In genomic region chr6:32954212-32954745, GRCh38 we compare ENCODE assay signal across 20 cellular contexts. TPM values are rescaled to one million over a fixed set of nuclear protein-coding genes. Genes with fewer than 3 reads are reported as not detected.
DNase-seq lines count a peak whose midpoint lies in the region; ATAC-seq, FAIRE-seq and TF ChIP-seq lines count a peak whose summit lies in the region.
"Had no signal": no experiment of that assay in that cellular context is flagged by ENCODE, and none has a peak within 500 bp of the region (broad histone marks: within the 10 kb centered on the region; RNA-seq: fewer than 3 reads in every experiment).

No MANE protein-coding gene starts in this region.

- H3K36me3 ChIP-seq in HepG2 (replicated peaks in 1 of 2; ENCODE audit: control insufficient read depth in 1 of 2, insufficient read depth in 2 of 2, low read length in 2 of 2), result no peaks in the 10 kb centered on the region

- FAIRE-seq in HepG2 (lab: Jason Lieb, UNC), result no peak
- FAIRE-seq: endometrium had no signal

- no peak overlapping the region for H3K4me3 ChIP-seq in HepG2 (replicated peaks in 1 of 3; ENCODE audit: insufficient read depth in 1 of 3, low read depth in 2 of 3, low read length in 3 of 3)
- H3K4me3 ChIP-seq: heart right ventricle, lower lobe of right lung, testis had no signal

- no peaks in the 10 kb centered on the region for H3K79me2 ChIP-seq in HepG2 (ENCODE audit: insufficient read depth, low read length)

- in situ Hi-C loops in HepG2 (cut with HindIII; ENCODE audit: extremely low pct_ligation_motif_present, low pct_unique_long_range_greater_than_20kb), result loop anchor here (25.0 kb wide), 1 partner anchor 1042 kb away; the partner anchor contains the start of gene ZBTB12

- H3K36me3 Mint-ChIP-seq in CD14-positive monocyte (peaks cover 21% of the 10 kb centered on the region in 2 donors), memory B cell (peaks cover 16% of the 10 kb centered on the region), chondrocyte (ENCODE audit: low read depth) (peaks cover 3% of the 10 kb centered on the region)
- H3K36me3 Mint-ChIP-seq: T-cell had no signal

- H3K4me3 Mint-ChIP-seq in CD14-positive monocyte (no peak overlapping the region), memory B cell (peak overlapping the region; percentile 99), chondrocyte (ENCODE audit: unreplicated experiment) (no peak overlapping the region)
- H3K4me3 Mint-ChIP-seq: CD8-positive, alpha-beta T cell had no signal

- ATAC-seq in memory B cell (ENCODE audit: low read depth) (no peak), HepG2 (no peak)
- ATAC-seq: CD8-positive, alpha-beta T cell; heart right ventricle; lower lobe of right lung; right cardiac atrium had no signal

- H3K4me1 ChIP-seq in HepG2 (ENCODE audit: insufficient read depth, low read length), result peaks cover 12% of the 10 kb centered on the region
- H3K4me1 ChIP-seq: testis had no signal

- peaks cover 0 to 1% (median 0%) of the 10 kb centered on the region in 3 donors for H3K27me3 Mint-ChIP-seq in CD14-positive monocyte (ENCODE audit: low read depth in 3 of 3)
- H3K27me3 Mint-ChIP-seq in memory B cell, result no peaks in the 10 kb centered on the region
- no peaks in the 10 kb centered on the region for H3K27me3 Mint-ChIP-seq in chondrocyte (ENCODE audit: low read depth)
- H3K27me3 Mint-ChIP-seq: activated CD4-positive, alpha-beta T cell treated with anti-CD3 and anti-CD28 coated beads, Interleukin-2, amount 10 ng/mL, durations not matched to agents 24 days and 14 days; T-cell had no signal

- no peak overlapping the region for H3K9ac ChIP-seq in HepG2 (ENCODE audit: insufficient read depth, low read depth, low read length)

- POLR2A ChIA-PET in HepG2 (lab: Yijun Ruan, JAX), result interaction anchor here (1.0 to 8.9 kb wide), 4 partner anchors 12 to 116 kb away, joined by 3 to 202 read pairs (median 9); partner anchors contain the start of genes BRD2 and TAP2

- intact Hi-C loops in CD14-positive monocyte (cut with micrococcal nuclease) (no loop called here), HepG2 (cut with micrococcal nuclease; ENCODE audit: unreplicated experiment) (no loop called here)

- peaks cover 58% of the 10 kb centered on the region for H3K4me1 Mint-ChIP-seq in CD14-positive monocyte
- peaks cover 64% of the 10 kb centered on the region for H3K4me1 Mint-ChIP-seq in memory B cell
- H3K4me1 Mint-ChIP-seq in chondrocyte (ENCODE audit: low read depth), result peaks cover 10% of the 10 kb centered on the region

- H3K9me3 ChIP-seq in HepG2 (ENCODE audit: low read length), result no peaks in the 10 kb centered on the region
- H3K9me3 ChIP-seq: heart right ventricle, lower lobe of right lung, testis had no signal

- no TSS peak for BruUV-seq in HepG2 (replicated peaks; lab: Mats Ljungman, UMichigan)

- H3K9me3 Mint-ChIP-seq in CD14-positive monocyte (no peaks in the 10 kb centered on the region), memory B cell (no peaks in the 10 kb centered on the region), chondrocyte (ENCODE audit: low read depth) (no peaks in the 10 kb centered on the region)
- H3K9me3 Mint-ChIP-seq: activated CD4-positive, alpha-beta T cell treated with anti-CD3 and anti-CD28 coated beads, Interleukin-2, amount 10 ng/mL, durations not matched to agents 24 days and 14 days; CD8-positive, alpha-beta T cell; T-cell had no signal

- H3K27me3 ChIP-seq in HepG2 (ENCODE audit: control insufficient read depth in 1 of 2, insufficient read depth in 2 of 2, low read length in 2 of 2), result peaks cover 1 to 8% of the 10 kb centered on the region in 2 experiments; a peak in 2 of 5 replicates
- H3K27me3 ChIP-seq: heart right ventricle, testis had no signal

- H2AFZ ChIP-seq in HepG2 (ENCODE audit: low read length), result no peak overlapping the region

- no peaks in the 10 kb centered on the region for H4K20me1 ChIP-seq in HepG2 (ENCODE audit: insufficient read depth, low read length)

- H3K27ac Mint-ChIP-seq in CD14-positive monocyte (peak overlapping the region in 5 of 7 donors; percentile 21 to 98 (median 97)), memory B cell (peak overlapping the region; percentile 99), chondrocyte (ENCODE audit: unreplicated experiment) (no peak overlapping the region)

- TF ChIP-seq POLR2A in HepG2 (IDR thresholded peaks at IDR 0.05; ENCODE audit: insufficient read depth in 1 of 2, low read depth in 2 of 2, low read length in 2 of 2), result no peak

- CTCF ChIA-PET in HepG2 (lab: Yijun Ruan, JAX; ENCODE audit: low intra/inter-chr PET ratio, low total read pairs), result no interaction called here

- no peak for DNase-seq in CD14-positive monocyte (ENCODE audit: low spot score)
- DNase-seq in MV-4-11 (lab: John Stamatoyannopoulos, UW), result peak; percentile 42
- DNase-seq in memory B cell (ENCODE audit: low spot score in 2 of 2), result no peak
- no peak for DNase-seq in chondrocyte (ENCODE audit: low spot score)
- no peak for DNase-seq in HepG2 (ENCODE audit: low spot score)
- DNase-seq in SK-N-DZ (ENCODE audit: low spot score), result no peak
- DNase-seq: activated CD8-positive, alpha-beta memory T cell treated with anti-CD3 and anti-CD28 coated beads, Interleukin-2, amount 50 U/mL, for 48 hours; heart right ventricle; KG1; lower lobe of right lung; NCI-H1092; NCI-H2081 treated with DMSO at 0.1 percent for 48 hours; right cardiac atrium; Right ventricle myocardium superior; testis had no signal

- no peak for TF ChIP-seq CTCF in CD14-positive monocyte (IDR thresholded peaks at IDR 0.05)
- no peak for TF ChIP-seq CTCF in chondrocyte (IDR thresholded peaks at IDR 0.05)
- TF ChIP-seq CTCF in HepG2 (CRISPR knock-in tag; IDR thresholded peaks at IDR 0.05), result no peak

- no peak overlapping the region for H3K4me2 ChIP-seq in HepG2 (ENCODE audit: low read depth, low read length)

- no peak for TF ChIP-seq EP300 in HepG2 (IDR thresholded peaks at IDR 0.05; ENCODE audit: low read depth in 2 of 2, low read length in 2 of 2)
- no peak for TF ChIP-seq EP300 in HepG2 (CRISPR knock-in tag; IDR thresholded peaks at IDR 0.05; ENCODE audit: borderline replicate concordance)

- TF ChIP-seq RAD21 in HepG2 (CRISPR knock-in tag; IDR thresholded peaks at IDR 0.05), result no peak

- H3K27ac ChIP-seq in HepG2 (ENCODE audit: extremely low read length, insufficient read depth, low read length), result no peak overlapping the region
- H3K27ac ChIP-seq: testis had no signal

- WGBS in HepG2 (ENCODE audit: low lambda C conversion rate), result 63% methylated on average over 4 of the region's 4 CpGs

RNA-seq across cellular contexts. Expression of gene HLA-DMA, which starts 1.4 kb away (rescaled TPM):
- polyA plus RNA-seq in CD14-positive monocyte (100 to 1,000 TPM; 434 to 526 TPM), HepG2 (2011; rRNA removed) (0.70 and 1.7 TPM in 2 replicates)
- total RNA-seq in chondrocyte (3.6 to 5.5 TPM (median 5.4 TPM) in 3 replicates), HepG2 (2016; rRNA removed; fragmentation: Illumina TruSeq; extraction: Trizol) (0.71 and 1.3 TPM in 2 replicates)
- 0.53 and 0.61 TPM in 2 replicates for total RNA-seq in HepG2 (2016; cell fraction: cytosol; rRNA removed; fragmentation: Illumina TruSeq; extraction: Trizol; ENCODE audit: low read depth)
- total RNA-seq in HepG2 (2016; cell fraction: insoluble cytoplasmic fraction; rRNA removed; fragmentation: Illumina TruSeq; extraction: Trizol), result 0.82 and 1.2 TPM in 2 replicates
- total RNA-seq in HepG2 (2016; cell fraction: membrane; rRNA removed; fragmentation: Illumina TruSeq; extraction: Trizol), result 0.46 and 0.76 TPM in 2 replicates
- 0.78 and 0.85 TPM in 2 replicates for total RNA-seq in HepG2 (2016; cell fraction: nucleus; rRNA removed; fragmentation: Illumina TruSeq; extraction: Trizol)
- polyA plus RNA-seq in HepG2 (2011; cell fraction: cytosol; rRNA removed), result 0.59 and 1.2 TPM in 2 replicates
- polyA plus RNA-seq in HepG2 (2011; cell fraction: nucleus; rRNA removed), result 3.1 and 3.3 TPM in 2 replicates
- polyA plus RNA-seq in HepG2 (2012), result 1.6 and 1.7 TPM in 2 replicates
- polyA plus RNA-seq in HepG2 (2016; cell fraction: cytosol; fragmentation: Illumina TruSeq; extraction: Trizol; ENCODE audit: low read depth), result 0.12 and 0.36 TPM in 2 replicates
- 0.62 and 0.68 TPM in 2 replicates for polyA plus RNA-seq in HepG2 (2016; cell fraction: insoluble cytoplasmic fraction; fragmentation: Illumina TruSeq; extraction: Trizol; ENCODE audit: low read depth)
- 0.63 and 0.96 TPM in 2 replicates for polyA plus RNA-seq in HepG2 (2016; cell fraction: membrane; fragmentation: Illumina TruSeq; extraction: Trizol; ENCODE audit: low read depth)
- polyA plus RNA-seq in HepG2 (2016; cell fraction: nucleus; fragmentation: Illumina TruSeq; extraction: Trizol; ENCODE audit: insufficient read depth, low read depth), result 2.9 and 4.5 TPM in 2 replicates
- polyA minus RNA-seq in HepG2 (2011; rRNA and poly(A)+ RNA removed; ENCODE audit: low replicate concordance), result 1.2 and 1.9 TPM in 2 replicates
- polyA minus RNA-seq in HepG2 (2011; cell fraction: cytosol; rRNA and poly(A)+ RNA removed), result not detected in 2 replicates
- polyA minus RNA-seq in HepG2 (2011; cell fraction: nucleus; rRNA and poly(A)+ RNA removed), result 1.7 and 2.3 TPM in 2 replicates
- polyA plus RNA-seq in SK-N-DZ (2014; cell fraction: cytosol; rRNA removed), result 1.9 and 3.1 TPM in 2 replicates
- polyA plus RNA-seq in SK-N-DZ (2014; cell fraction: nucleus; rRNA removed), result 0.62 and 5.1 TPM in 2 replicates

RNA-seq across cellular contexts. Expression of gene HLA-DMB, which starts 13.5 kb away (rescaled TPM):
- 100 to 1,000 TPM; 726 to 924 TPM for polyA plus RNA-seq in CD14-positive monocyte
- total RNA-seq in chondrocyte, result not detected in 3 replicates
- total RNA-seq in HepG2 (2016; rRNA removed; fragmentation: Illumina TruSeq; extraction: Trizol), result not detected in 2 replicates
- not detected in 2 replicates for total RNA-seq in HepG2 (2016; cell fraction: cytosol; rRNA removed; fragmentation: Illumina TruSeq; extraction: Trizol; ENCODE audit: low read depth)
- not detected in 2 replicates for total RNA-seq in HepG2 (2016; cell fraction: insoluble cytoplasmic fraction; rRNA removed; fragmentation: Illumina TruSeq; extraction: Trizol)
- not detected in 2 replicates for total RNA-seq in HepG2 (2016; cell fraction: membrane; rRNA removed; fragmentation: Illumina TruSeq; extraction: Trizol)
- total RNA-seq in HepG2 (2016; cell fraction: nucleus; rRNA removed; fragmentation: Illumina TruSeq; extraction: Trizol), result not detected in 2 replicates
- not detected in 2 replicates for polyA plus RNA-seq in HepG2 (2011; rRNA removed)
- polyA plus RNA-seq in HepG2 (2011; cell fraction: cytosol; rRNA removed), result not detected in 2 replicates
- 0.09 TPM in 1 of 2 replicates, not detected in the other for polyA plus RNA-seq in HepG2 (2011; cell fraction: nucleus; rRNA removed)
- not detected in 2 replicates for polyA plus RNA-seq in HepG2 (2012)
- not detected in 2 replicates for polyA plus RNA-seq in HepG2 (2016; cell fraction: cytosol; fragmentation: Illumina TruSeq; extraction: Trizol; ENCODE audit: low read depth)
- not detected in 2 replicates for polyA plus RNA-seq in HepG2 (2016; cell fraction: insoluble cytoplasmic fraction; fragmentation: Illumina TruSeq; extraction: Trizol; ENCODE audit: low read depth)
- polyA plus RNA-seq in HepG2 (2016; cell fraction: membrane; fragmentation: Illumina TruSeq; extraction: Trizol; ENCODE audit: low read depth), result not detected in 2 replicates
- not detected in 2 replicates for polyA plus RNA-seq in HepG2 (2016; cell fraction: nucleus; fragmentation: Illumina TruSeq; extraction: Trizol; ENCODE audit: insufficient read depth, low read depth)
- not detected in 2 replicates for polyA minus RNA-seq in HepG2 (2011; rRNA and poly(A)+ RNA removed; ENCODE audit: low replicate concordance)
- polyA minus RNA-seq in HepG2 (2011; cell fraction: cytosol; rRNA and poly(A)+ RNA removed), result not detected in 2 replicates
- polyA minus RNA-seq in HepG2 (2011; cell fraction: nucleus; rRNA and poly(A)+ RNA removed), result not detected in 2 replicates
- not detected in 2 replicates for polyA plus RNA-seq in SK-N-DZ (2014; cell fraction: cytosol; rRNA removed)
- polyA plus RNA-seq in SK-N-DZ (2014; cell fraction: nucleus; rRNA removed), result 0.24 TPM in 1 of 2 replicates, not detected in the other

RNA-seq across cellular contexts. Expression of gene BRD2, which starts 14.1 kb away (rescaled TPM):
- polyA plus RNA-seq in CD14-positive monocyte (10 to 100 TPM in 1 of 2 donors, 1 to 10 TPM in 1; 9.6 to 21.7 TPM), HepG2 (2011; rRNA removed) (194 and 202 TPM in 2 replicates)
- total RNA-seq in chondrocyte (149 to 165 TPM (median 150 TPM) in 3 replicates), HepG2 (2016; rRNA removed; fragmentation: Illumina TruSeq; extraction: Trizol) (71.5 and 143 TPM in 2 replicates)
- total RNA-seq in HepG2 (2016; cell fraction: cytosol; rRNA removed; fragmentation: Illumina TruSeq; extraction: Trizol; ENCODE audit: low read depth), result 57.3 and 65.0 TPM in 2 replicates
- total RNA-seq in HepG2 (2016; cell fraction: insoluble cytoplasmic fraction; rRNA removed; fragmentation: Illumina TruSeq; extraction: Trizol), result 67.2 and 139 TPM in 2 replicates
- 98.6 and 98.8 TPM in 2 replicates for total RNA-seq in HepG2 (2016; cell fraction: membrane; rRNA removed; fragmentation: Illumina TruSeq; extraction: Trizol)
- total RNA-seq in HepG2 (2016; cell fraction: nucleus; rRNA removed; fragmentation: Illumina TruSeq; extraction: Trizol), result 221 and 247 TPM in 2 replicates
- 75.6 and 93.5 TPM in 2 replicates for polyA plus RNA-seq in HepG2 (2011; cell fraction: cytosol; rRNA removed)
- 401 and 432 TPM in 2 replicates for polyA plus RNA-seq in HepG2 (2011; cell fraction: nucleus; rRNA removed)
- 149 and 160 TPM in 2 replicates for polyA plus RNA-seq in HepG2 (2012)
- polyA plus RNA-seq in HepG2 (2016; cell fraction: cytosol; fragmentation: Illumina TruSeq; extraction: Trizol; ENCODE audit: low read depth), result 30.1 and 33.2 TPM in 2 replicates
- 94.6 and 114 TPM in 2 replicates for polyA plus RNA-seq in HepG2 (2016; cell fraction: insoluble cytoplasmic fraction; fragmentation: Illumina TruSeq; extraction: Trizol; ENCODE audit: low read depth)
- 58.5 and 64.6 TPM in 2 replicates for polyA plus RNA-seq in HepG2 (2016; cell fraction: membrane; fragmentation: Illumina TruSeq; extraction: Trizol; ENCODE audit: low read depth)
- polyA plus RNA-seq in HepG2 (2016; cell fraction: nucleus; fragmentation: Illumina TruSeq; extraction: Trizol; ENCODE audit: insufficient read depth, low read depth), result 653 and 682 TPM in 2 replicates
- polyA minus RNA-seq in HepG2 (2011; rRNA and poly(A)+ RNA removed; ENCODE audit: low replicate concordance), result 126 and 157 TPM in 2 replicates
- polyA minus RNA-seq in HepG2 (2011; cell fraction: cytosol; rRNA and poly(A)+ RNA removed), result 43.6 and 49.2 TPM in 2 replicates
- polyA minus RNA-seq in HepG2 (2011; cell fraction: nucleus; rRNA and poly(A)+ RNA removed), result 223 and 377 TPM in 2 replicates
- polyA plus RNA-seq in SK-N-DZ (2014; cell fraction: cytosol; rRNA removed), result 136 and 160 TPM in 2 replicates
- polyA plus RNA-seq in SK-N-DZ (2014; cell fraction: nucleus; rRNA removed), result 287 and 301 TPM in 2 replicates

RNA-seq across cellular contexts. Expression of gene HLA-DOA, which starts 55.1 kb away (rescaled TPM):
- 1 to 10 TPM; 2.8 to 9.1 TPM for polyA plus RNA-seq in CD14-positive monocyte
- not detected in 3 replicates for total RNA-seq in chondrocyte
- total RNA-seq in HepG2 (2016; rRNA removed; fragmentation: Illumina TruSeq; extraction: Trizol), result 0.07 and 0.09 TPM in 2 replicates
- total RNA-seq in HepG2 (2016; cell fraction: cytosol; rRNA removed; fragmentation: Illumina TruSeq; extraction: Trizol; ENCODE audit: low read depth), result not detected in 2 replicates
- 0.04 TPM in 1 of 2 replicates, not detected in the other for total RNA-seq in HepG2 (2016; cell fraction: insoluble cytoplasmic fraction; rRNA removed; fragmentation: Illumina TruSeq; extraction: Trizol)
- 0.06 TPM in 1 of 2 replicates, not detected in the other for total RNA-seq in HepG2 (2016; cell fraction: membrane; rRNA removed; fragmentation: Illumina TruSeq; extraction: Trizol)
- total RNA-seq in HepG2 (2016; cell fraction: nucleus; rRNA removed; fragmentation: Illumina TruSeq; extraction: Trizol), result 0.09 TPM in 1 of 2 replicates, not detected in the other
- polyA plus RNA-seq in HepG2 (2011; rRNA removed), result 0.03 TPM in 1 of 2 replicates, not detected in the other
- 0.04 TPM in 1 of 2 replicates, not detected in the other for polyA plus RNA-seq in HepG2 (2011; cell fraction: cytosol; rRNA removed)
- polyA plus RNA-seq in HepG2 (2011; cell fraction: nucleus; rRNA removed), result not detected in 2 replicates
- not detected in 2 replicates for polyA plus RNA-seq in HepG2 (2012)
- not detected in 2 replicates for polyA plus RNA-seq in HepG2 (2016; cell fraction: cytosol; fragmentation: Illumina TruSeq; extraction: Trizol; ENCODE audit: low read depth)
- 0.07 TPM in 1 of 2 replicates, not detected in the other for polyA plus RNA-seq in HepG2 (2016; cell fraction: insoluble cytoplasmic fraction; fragmentation: Illumina TruSeq; extraction: Trizol; ENCODE audit: low read depth)
- not detected in 2 replicates for polyA plus RNA-seq in HepG2 (2016; cell fraction: membrane; fragmentation: Illumina TruSeq; extraction: Trizol; ENCODE audit: low read depth)
- 0.63 TPM in 1 of 2 replicates, not detected in the other for polyA plus RNA-seq in HepG2 (2016; cell fraction: nucleus; fragmentation: Illumina TruSeq; extraction: Trizol; ENCODE audit: insufficient read depth, low read depth)
- 0.30 TPM in 1 of 2 replicates, not detected in the other for polyA minus RNA-seq in HepG2 (2011; rRNA and poly(A)+ RNA removed; ENCODE audit: low replicate concordance)
- polyA minus RNA-seq in HepG2 (2011; cell fraction: cytosol; rRNA and poly(A)+ RNA removed), result not detected in 2 replicates
- polyA minus RNA-seq in HepG2 (2011; cell fraction: nucleus; rRNA and poly(A)+ RNA removed), result not detected in 2 replicates
- polyA plus RNA-seq in SK-N-DZ (2014; cell fraction: cytosol; rRNA removed), result 0.02 TPM in 1 of 2 replicates, not detected in the other
- polyA plus RNA-seq in SK-N-DZ (2014; cell fraction: nucleus; rRNA removed), result 0.08 TPM in 1 of 2 replicates, not detected in the other
- polyA plus RNA-seq: AG04450 had no signal
